Comparison of ENCODE assay signal across 8 cellular contexts in genomic region chr10:58513189-58514101, GRCh38. TPM values are rescaled to one million over a fixed set of nuclear protein-coding genes. Genes with fewer than 3 reads are reported as not detected.
DNase-seq lines count a peak whose midpoint lies in the region; ATAC-seq and TF ChIP-seq lines count a peak whose summit lies in the region.

No MANE protein-coding gene starts in this region.

- no peaks in the 10 kb centered on the region for H3K9me3 Mint-ChIP-seq in CD4-positive, alpha-beta memory T cell
- H3K9me3 Mint-ChIP-seq in mesothelial cell of epicardium, result no peaks in the 10 kb centered on the region

- intact Hi-C loops in CD4-positive, alpha-beta memory T cell (cut with micrococcal nuclease), result no loop called here
- intact Hi-C loops in transverse colon (cut with DNase I; ENCODE audit: low total_unique reads), result no loop called here

- POLR2A ChIA-PET in CD4-positive, alpha-beta memory T cell (lab: Charles Lee; ENCODE audit: partially characterized antibody), result no interaction called here
- POLR2A ChIA-PET in HEK293T (lab: Yijun Ruan, JAX), result no interaction called here

- no peak overlapping the region for H3K27ac ChIP-seq in CD4-positive, alpha-beta memory T cell (ENCODE audit: low read depth, low read length)
- peak overlapping the region; percentile 80 to 86 (median 82) for H3K27ac ChIP-seq in transverse colon

- no peak overlapping the region for H3K27ac Mint-ChIP-seq in CD4-positive, alpha-beta memory T cell
- H3K27ac Mint-ChIP-seq in T-helper 17 cell (no peak overlapping the region), mesothelial cell of epicardium (peak overlapping the region; percentile 64)

- DNase-seq in CD4-positive, alpha-beta memory T cell, result peak in 1 of 5 donors; percentile 30
- DNase-seq in HEK293T (ENCODE audit: extremely low spot score) (peak; percentile 36), T-helper 17 cell (no peak), mesothelial cell of epicardium (ENCODE audit: low spot score in 2 of 2, unreplicated experiment in 2 of 2) (peak in 1 of 2 experiments; percentile 43), transverse colon (peak; percentile 45)
- no peak for DNase-seq in NK-92 treated with Interleukin-12 subunit alpha and Interleukin-12 subunit beta, amount 100 ng/mL, for 24 hours (lab: John Stamatoyannopoulos, UW)

- H3K36me3 Mint-ChIP-seq in CD4-positive, alpha-beta memory T cell, result no peaks in the 10 kb centered on the region
- H3K36me3 Mint-ChIP-seq in T-helper 17 cell (ENCODE audit: low read depth), result peaks cover 8% of the 10 kb centered on the region
- no peaks in the 10 kb centered on the region for H3K36me3 Mint-ChIP-seq in mesothelial cell of epicardium

- H3K9me3 ChIP-seq in CD4-positive, alpha-beta memory T cell (ENCODE audit: control insufficient read depth in 1 of 2, low read length in 2 of 2), result no peaks in the 10 kb centered on the region
- H3K9me3 ChIP-seq in T-helper 17 cell (ENCODE audit: control insufficient read depth, low read length, poor library complexity, severe bottlenecking), result no peaks in the 10 kb centered on the region
- H3K9me3 ChIP-seq in transverse colon, result no peaks in the 10 kb centered on the region

- WGBS in transverse colon (ENCODE audit: low coverage in 1 of 2), 2 donors, result 7% methylated on average over 39 of the region's 53 CpGs; no CpG with 5 or more reads in 1 of the 2 donors

- CTCF ChIA-PET in CD4-positive, alpha-beta memory T cell (lab: Charles Lee; ENCODE audit: partially characterized antibody), result no interaction called here
- CTCF ChIA-PET in HEK293T (lab: Yijun Ruan, JAX), result interaction anchor here (0.5 to 0.6 kb wide), 3 partner anchors 61 to 1325 kb away, joined by 3 read pairs; no protein-coding TSS in a partner anchor

- H3K4me3 ChIP-seq in CD4-positive, alpha-beta memory T cell (ENCODE audit: low read length in 2 of 2), result no peak overlapping the region
- peak overlapping the region; percentile 62 to 69 (median 64) for H3K4me3 ChIP-seq in transverse colon

- ATAC-seq in T-helper 17 cell (peak; percentile 30), esophagus mucosa (peak; percentile 17), HG02623 (IDR thresholded peaks at IDR 0.05; ENCODE audit: unreplicated experiment) (no peak)

- in situ Hi-C loops in transverse colon (cut with MboI; ENCODE audit: low pct_ligation_motif_present in 1 of 4, low pct_unique_long_range_greater_than_20kb in 1 of 4, low sequenced_read_pairs in 3 of 4), result no loop called here

- H3K27me3 Mint-ChIP-seq in CD4-positive, alpha-beta memory T cell, result peaks cover 30 to 37% of the 10 kb centered on the region in 2 donors
- H3K27me3 Mint-ChIP-seq in T-helper 17 cell (peaks cover 42% of the 10 kb centered on the region), mesothelial cell of epicardium (ENCODE audit: low read depth) (peaks cover 35% of the 10 kb centered on the region)

- peak overlapping the region; percentile 48 to 81 (median 60) for H3K4me3 Mint-ChIP-seq in CD4-positive, alpha-beta memory T cell
- H3K4me3 Mint-ChIP-seq in T-helper 17 cell, result peak overlapping the region; percentile 87
- H3K4me3 Mint-ChIP-seq in mesothelial cell of epicardium, result peak overlapping the region; percentile 80

- TF ChIP-seq CTCF in mesothelial cell of epicardium (IDR thresholded peaks at IDR 0.05; ENCODE audit: unreplicated experiment) (no peak), transverse colon (IDR thresholded peaks at IDR 0.05) (no peak)

- H3K27me3 ChIP-seq in CD4-positive, alpha-beta memory T cell (ENCODE audit: insufficient read depth, low read length), result no peaks in the 10 kb centered on the region
- H3K27me3 ChIP-seq in transverse colon, result peaks cover 21% of the 10 kb centered on the region

- H3K36me3 ChIP-seq in CD4-positive, alpha-beta memory T cell (ENCODE audit: insufficient read depth, low read length), result no peaks in the 10 kb centered on the region
- no peaks in the 10 kb centered on the region for H3K36me3 ChIP-seq in transverse colon

- H3K4me1 Mint-ChIP-seq in CD4-positive, alpha-beta memory T cell, result peaks cover 6 to 15% (median 9%) of the 10 kb centered on the region in 4 donors
- H3K4me1 Mint-ChIP-seq in T-helper 17 cell, result peaks cover 9% of the 10 kb centered on the region
- H3K4me1 Mint-ChIP-seq in mesothelial cell of epicardium, result peaks cover 17% of the 10 kb centered on the region

- TF ChIP-seq POLR2A in transverse colon (IDR thresholded peaks at IDR 0.05), result peak; percentile 31

- no peak for TF ChIP-seq EP300 in transverse colon (IDR thresholded peaks at IDR 0.05; ENCODE audit: low read depth)

- no peaks in the 10 kb centered on the region for H3K4me1 ChIP-seq in CD4-positive, alpha-beta memory T cell (ENCODE audit: insufficient read depth, low read length)
- H3K4me1 ChIP-seq in transverse colon, result peaks cover 0 to 17% (median 6%) of the 10 kb centered on the region in 4 donors

TF ChIP-seq in HEK293T, 16 proteins besides CTCF, POLR2A, EP300 and RAD21:
- no peak; the same call in 1 of the 2 replicates for TF ChIP-seq PKNOX1 (IDR thresholded peaks at IDR 0.05)
- TF ChIP-seq L3MBTL2 (conservative IDR thresholded peaks at IDR 0.05), result peak; percentile 79
TF ChIP-seq in HEK293T: peak in this region for 1.

RNA-seq across cellular contexts. Expression of gene BICC1, which starts 0.8 kb away (rescaled TPM):
- total RNA-seq in CD4-positive, alpha-beta memory T cell, result not detected
- not detected for polyA plus RNA-seq in CD4-positive, alpha-beta memory T cell
- not detected for total RNA-seq in T-helper 17 cell
- 0.32 TPM for total RNA-seq in esophagus mucosa
- total RNA-seq in mesothelial cell of epicardium, result 8.7 to 9.9 TPM (median 9.3 TPM) in 3 replicates
- 1 to 10 TPM in 3 of 4 donors, under 1 TPM in 1; 0.60 to 5.1 (median 2.2) TPM for total RNA-seq in transverse colon

Comparison
In these comparisons a context has a peak if more than half of its experiments do, and no peak if none do; other contexts are left out.
1. DNase-seq: peak in HEK293T (single experiment) and transverse colon (single experiment); none in T-helper 17 cell (0 of 3) and NK-92 treated with Interleukin-12 subunit alpha and Interleukin-12 subunit beta, amount 100 ng/mL, for 24 hours (single experiment).
2. H3K4me3 ChIP-seq: peak in transverse colon (4 of 4); none in CD4-positive, alpha-beta memory T cell (0 of 2).
3. Peak in every context shown above with its lines, with median percentiles within 50 percentile points of each other: H3K4me3 Mint-ChIP-seq.